10 cellular contexts compared by ENCODE assay signal in the genomic region with DNA sequence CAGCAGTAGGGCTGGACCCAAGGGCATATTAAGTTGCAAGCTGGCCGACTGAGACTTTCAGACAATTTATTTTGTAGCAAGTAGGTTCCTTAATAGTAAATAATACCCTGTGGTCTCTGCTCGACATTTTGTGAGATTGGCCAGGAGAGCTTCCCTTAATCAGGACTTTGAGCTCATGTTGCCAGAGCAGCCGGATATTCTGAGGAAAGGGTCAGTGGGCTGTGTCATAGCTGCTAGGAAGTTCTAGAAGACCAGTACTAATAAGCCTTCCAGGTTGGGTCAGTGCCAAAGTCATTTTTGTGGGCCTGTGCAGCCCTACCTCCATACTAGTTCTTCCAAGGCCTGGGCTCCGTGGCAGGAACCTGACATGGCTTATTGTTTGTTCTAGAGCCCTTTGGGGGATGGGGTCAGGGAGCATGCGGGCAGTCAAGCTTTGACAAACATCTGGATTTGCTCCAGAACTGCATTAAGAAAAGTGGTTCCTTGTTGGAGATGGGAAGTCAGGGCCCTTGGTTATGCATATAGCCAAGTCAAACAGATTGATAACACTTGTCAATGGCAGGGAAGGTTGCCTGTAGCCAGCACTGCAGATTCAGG. TPM values are rescaled to one million over a fixed set of nuclear protein-coding genes. Genes with fewer than 3 reads are reported as not detected.
DNase-seq lines count a peak whose midpoint lies in the region; ATAC-seq and TF ChIP-seq lines count a peak whose summit lies in the region.
"Had no signal": no experiment of that assay in that cellular context is flagged by ENCODE, and none has a peak within 500 bp of the region (broad histone marks: within the 10 kb centered on the region; RNA-seq: fewer than 3 reads in every experiment).

No MANE protein-coding gene starts in this region.

- H2AFZ ChIP-seq in smooth muscle cell (ENCODE audit: low read depth): no peak overlapping the region

- no peaks in the 10 kb centered on the region; the same call in 1 of the 2 replicates for H3K27me3 Mint-ChIP-seq in HFFc6 (ENCODE audit: insufficient read depth)

- no peak overlapping the region for H3K4me3 Mint-ChIP-seq in HFFc6

- peaks cover 61% of the 10 kb centered on the region for H3K4me1 Mint-ChIP-seq in HFFc6 (ENCODE audit: low read depth)

- H3K36me3 ChIP-seq in breast epithelium: peaks cover 8% of the 10 kb centered on the region
- peaks cover 3% of the 10 kb centered on the region for H3K36me3 ChIP-seq in smooth muscle cell (ENCODE audit: low read depth)

- H3K4me1 ChIP-seq in breast epithelium (peaks cover 11 to 38% of the 10 kb centered on the region in 2 donors), smooth muscle cell (ENCODE audit: low read depth) (peaks cover 20% of the 10 kb centered on the region)

- H3K9me3 ChIP-seq in breast epithelium (no peaks in the 10 kb centered on the region), smooth muscle cell (replicated peaks; ENCODE audit: low read depth) (no peaks in the 10 kb centered on the region)
- H3K9me3 ChIP-seq: SJCRH30 had no signal

- 58% methylated on average over 5 of the region's 5 CpGs for WGBS in smooth muscle cell (ENCODE audit: low lambda C conversion rate)

- H3K4me3 ChIP-seq in breast epithelium: peak overlapping the region in 1 of 3 donors; percentile 43
- no peak overlapping the region for H3K4me3 ChIP-seq in smooth muscle cell
- H3K4me3 ChIP-seq: SJCRH30 had no signal

- no peaks in the 10 kb centered on the region for H3K9me3 Mint-ChIP-seq in HFFc6

- H4K20me1 ChIP-seq in smooth muscle cell (ENCODE audit: low read depth): peaks cover 100% of the 10 kb centered on the region

- no peak overlapping the region for H3K9ac ChIP-seq in smooth muscle cell (ENCODE audit: low read depth)

- H3K4me2 ChIP-seq in smooth muscle cell: peak overlapping the region; percentile 49

- no peak for ATAC-seq in GM21390 (IDR thresholded peaks at IDR 0.05; ENCODE audit: unreplicated experiment)

- H3K27ac Mint-ChIP-seq in HFFc6: peak overlapping the region; percentile 73; the same call in 1 of the 2 replicates

- peaks cover 98% of the 10 kb centered on the region for H3K79me2 ChIP-seq in smooth muscle cell (ENCODE audit: low read depth)

- no peak for TF ChIP-seq POLR2A in breast epithelium (IDR thresholded peaks at IDR 0.05)

- no peaks in the 10 kb centered on the region for H3K27me3 ChIP-seq in breast epithelium
- H3K27me3 ChIP-seq in smooth muscle cell (ENCODE audit: low read depth): no peaks in the 10 kb centered on the region
- H3K27me3 ChIP-seq: SJCRH30 had no signal

- H3K36me3 Mint-ChIP-seq in HFFc6 (ENCODE audit: low read depth): peaks cover 21% of the 10 kb centered on the region

- peak overlapping the region; percentile 50 to 76 for H3K27ac ChIP-seq in breast epithelium
- H3K27ac ChIP-seq in smooth muscle cell (ENCODE audit: low read depth): no peak overlapping the region
- H3K27ac ChIP-seq: SJCRH30 had no signal

- TF ChIP-seq CTCF in HFFc6 (IDR thresholded peaks at IDR 0.05) (no peak), breast epithelium (IDR thresholded peaks at IDR 0.05) (no peak), smooth muscle cell (IDR thresholded peaks at IDR 0.05; ENCODE audit: borderline replicate concordance, insufficient read depth, poor library complexity, severe bottlenecking) (no peak)

- DNase-seq in HFFc6: no peak
- DNase-seq in breast epithelium (ENCODE audit: low spot score in 2 of 2): no peak
- DNase-seq in left kidney (ENCODE audit: low read depth, low spot score): peak; percentile 76
- no peak for DNase-seq in smooth muscle cell (lab: John Stamatoyannopoulos, UW; ENCODE audit: unreplicated experiment)
- no peak for DNase-seq in NCI-H446 (lab: John Stamatoyannopoulos, UW)
- no peak for DNase-seq in stimulated activated CD4-positive, alpha-beta T cell treated with anti-CD3 and anti-CD28 coated beads, Interleukin-1b, Interleukin-23, amount 100 ng/mL, for 48 hours
- no peak for DNase-seq in NCI-H187 (lab: John Stamatoyannopoulos, UW)
- DNase-seq: NCI-H1048 had no signal

- H3F3A ChIP-seq in smooth muscle cell (ENCODE audit: low read depth): peaks cover 16% of the 10 kb centered on the region

- intact Hi-C loops in breast epithelium (cut with DNase I; ENCODE audit: low total_unique reads): no loop called here

RNA-seq across cellular contexts. Expression of gene ALKBH5, which starts 7.5 kb away (rescaled TPM):
- total RNA-seq in HFFc6 (2021; fragmentation: NEBNext Ultra II Directional; extraction: Animal tissue kit (Norgen Biotek cat#: 25700)): 100 to 1,000 TPM in 3 of 6 experiments, 10 to 100 TPM in 3; 90.2 to 117 (median 103) TPM
- 10 to 100 TPM; 80.0 to 90.0 (median 82.3) TPM for total RNA-seq in breast epithelium
- total RNA-seq in smooth muscle cell: 93.1 and 97.9 TPM in 2 replicates
- 114 and 119 TPM in 2 replicates for polyA plus RNA-seq in smooth muscle cell

RNA-seq across cellular contexts. Expression of gene LLGL1, which starts 34.3 kb away (rescaled TPM):
- 10 to 100 TPM; 38.0 to 50.8 (median 41.0) TPM for total RNA-seq in HFFc6 (2021; fragmentation: NEBNext Ultra II Directional; extraction: Animal tissue kit (Norgen Biotek cat#: 25700))
- total RNA-seq in breast epithelium (10 to 100 TPM; 16.0 to 21.6 (median 18.4) TPM), smooth muscle cell (37.3 and 37.7 TPM in 2 replicates)
- 6.7 and 8.5 TPM in 2 replicates for polyA plus RNA-seq in smooth muscle cell
